ENCODE assay signal across 1 cellular context in the genomic region with DNA sequence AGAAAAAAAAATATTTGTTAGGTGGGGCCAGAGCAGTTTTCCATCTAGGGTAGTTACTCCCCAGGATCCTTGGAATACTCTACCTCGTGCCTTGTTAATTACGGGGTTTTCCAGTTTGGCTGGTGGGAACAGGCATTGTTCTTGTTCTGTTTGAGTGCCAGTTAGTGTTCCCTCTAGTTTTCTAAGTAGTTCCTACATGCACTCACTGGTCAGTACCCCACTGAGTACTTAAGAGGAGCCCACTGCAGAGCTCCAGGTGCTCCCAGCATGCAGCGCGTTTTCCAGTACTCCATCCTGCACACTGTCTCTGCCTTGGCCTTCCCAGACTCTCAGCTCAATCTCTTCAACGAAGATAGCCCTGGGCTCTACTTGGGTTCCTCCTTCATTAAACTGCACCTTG.
TF ChIP-seq lines count a peak whose summit lies in the region.

No MANE protein-coding gene starts in this region.

TF ChIP-seq in GM23338, 12 proteins besides CTCF, POLR2A, EP300 and RAD21 (continued from another document):
- no peak for TF ChIP-seq NANOG (IDR thresholded peaks at IDR 0.05; ENCODE audit: borderline replicate concordance)
- no peak for TF ChIP-seq STAT1 (IDR thresholded peaks at IDR 0.05; ENCODE audit: unreplicated experiment)
